In genomic region chr4:71009796-71010588, GRCh38 we compare ENCODE assay signal across 8 cellular contexts. TPM values are rescaled to one million over a fixed set of nuclear protein-coding genes. Genes with fewer than 3 reads are reported as not detected.
DNase-seq lines count a peak whose midpoint lies in the region; ATAC-seq and TF ChIP-seq lines count a peak whose summit lies in the region.

No MANE protein-coding gene starts in this region.

- H3K27me3 ChIP-seq in CD8-positive, alpha-beta T cell (ENCODE audit: insufficient read depth, low read length): no peaks in the 10 kb centered on the region

- no peaks in the 10 kb centered on the region for H3K36me3 ChIP-seq in CD8-positive, alpha-beta T cell (ENCODE audit: insufficient read depth, low read length)

- H3K4me1 Mint-ChIP-seq in CD8-positive, alpha-beta T cell (ENCODE audit: low read depth): peaks cover 50% of the 10 kb centered on the region
- peaks cover 2% of the 10 kb centered on the region for H3K4me1 Mint-ChIP-seq in nephron progenitor cell

- peak; percentile 74 for ATAC-seq in CD8-positive, alpha-beta T cell
- ATAC-seq in GM18511 (IDR thresholded peaks at IDR 0.05; ENCODE audit: unreplicated experiment) (peak; percentile 49), HG03432 (IDR thresholded peaks at IDR 0.05; ENCODE audit: unreplicated experiment) (peak; percentile 60), HG02763 (IDR thresholded peaks at IDR 0.05; ENCODE audit: unreplicated experiment) (no peak)

- DNase-seq in CD8-positive, alpha-beta T cell: no peak
- DNase-seq in RWPE1 (ENCODE audit: low spot score): peak; percentile 36
- peak; percentile 45 for DNase-seq in epithelial cell of esophagus (ENCODE audit: low read depth)
- no peak for DNase-seq in nephron progenitor cell
- DNase-seq in KG1 (lab: John Stamatoyannopoulos, UW): no peak

- H3K4me3 ChIP-seq in CD8-positive, alpha-beta T cell (ENCODE audit: low read depth, low read length): no peak overlapping the region
- no peak overlapping the region for H3K4me3 ChIP-seq in epithelial cell of esophagus (ENCODE audit: low read length)

- no peak overlapping the region for H3K27ac ChIP-seq in CD8-positive, alpha-beta T cell (ENCODE audit: low read depth, low read length)
- no peak overlapping the region for H3K27ac ChIP-seq in RWPE1

- intact Hi-C loops in CD8-positive, alpha-beta T cell (cut with DNase I, micrococcal nuclease): loop anchor here (1.0 to 2.0 kb wide), 7 partner anchors 14 to 409 kb away; partner anchors contain the start of gene DCK (in 1 of the 2)

- H3K9me3 ChIP-seq in CD8-positive, alpha-beta T cell (ENCODE audit: low read length): no peaks in the 10 kb centered on the region

- H3K9me3 Mint-ChIP-seq in CD8-positive, alpha-beta T cell: no peaks in the 10 kb centered on the region
- peaks cover 37% of the 10 kb centered on the region for H3K9me3 Mint-ChIP-seq in nephron progenitor cell

- POLR2A ChIA-PET in CD8-positive, alpha-beta T cell (lab: Charles Lee): interaction anchor here (0.6 to 1.3 kb wide), 5 partner anchors 8 to 207 kb away, joined by 3 to 4 read pairs (median 4); partner anchors contain the start of gene DCK
- POLR2A ChIA-PET in RWPE1 (lab: Yijun Ruan, JAX; ENCODE audit: low non-redundant PET): interaction anchor here (0.5 kb wide), 1 partner anchor 125 kb away, joined by 3 read pairs; no protein-coding TSS in a partner anchor

- H3K36me3 Mint-ChIP-seq in CD8-positive, alpha-beta T cell: peaks cover 42% of the 10 kb centered on the region
- peaks cover 47% of the 10 kb centered on the region for H3K36me3 Mint-ChIP-seq in nephron progenitor cell (ENCODE audit: low read depth)

- H3K4me1 ChIP-seq in CD8-positive, alpha-beta T cell (ENCODE audit: insufficient read depth, low read length): peaks cover 20% of the 10 kb centered on the region

- H3K4me3 Mint-ChIP-seq in CD8-positive, alpha-beta T cell: peak overlapping the region; percentile 5
- no peak overlapping the region for H3K4me3 Mint-ChIP-seq in nephron progenitor cell

- CTCF ChIA-PET in CD8-positive, alpha-beta T cell (lab: Charles Lee): interaction anchor here (0.6 to 7.8 kb wide), 11 partner anchors 8 to 408 kb away, joined by 3 to 70 read pairs (median 5); partner anchors contain the start of gene DCK
- CTCF ChIA-PET in RWPE1 (lab: Yijun Ruan, JAX): interaction anchor here (0.6 to 1.5 kb wide), 15 partner anchors 13 to 1609 kb away, joined by 3 to 7 read pairs (median 4); partner anchors contain the start of genes DCK, MOB1B and UTP3

- TF ChIP-seq CTCF in CD8-positive, alpha-beta T cell (IDR thresholded peaks at IDR 0.05): peak; percentile 72
- peak; percentile 66 for TF ChIP-seq CTCF in RWPE1 (conservative IDR thresholded peaks at IDR 0.05; ENCODE audit: low read depth)
- peak; percentile 54 for TF ChIP-seq CTCF in epithelial cell of esophagus (IDR thresholded peaks at IDR 0.05; ENCODE audit: insufficient read depth, low read depth, low read length, missing control alignments)
- peak; percentile 65 for TF ChIP-seq CTCF in nephron progenitor cell (IDR thresholded peaks at IDR 0.05)

- peak overlapping the region; percentile 46 for H3K27ac Mint-ChIP-seq in CD8-positive, alpha-beta T cell
- no peak overlapping the region for H3K27ac Mint-ChIP-seq in nephron progenitor cell

- no peaks in the 10 kb centered on the region for H3K27me3 Mint-ChIP-seq in CD8-positive, alpha-beta T cell (ENCODE audit: low read depth)
- no peaks in the 10 kb centered on the region for H3K27me3 Mint-ChIP-seq in nephron progenitor cell (ENCODE audit: low read depth, poor library complexity)

RNA-seq across cellular contexts. Expression of gene DCK, which starts 16.5 kb away (rescaled TPM):
- 10 to 100 TPM; 18.7 TPM for total RNA-seq in CD8-positive, alpha-beta T cell

Comparison
In these comparisons a context has a peak if more than half of its experiments do, and no peak if none do; other contexts are left out.
1. DNase-seq: peak in RWPE1 (single experiment) and epithelial cell of esophagus (single experiment); none in CD8-positive, alpha-beta T cell (0 of 7), nephron progenitor cell (single experiment) and KG1 (single experiment).
2. Peak in every context shown above with its lines, with median percentiles within 50 percentile points of each other: CTCF ChIP-seq.